Comparison of ENCODE assay signal across 25 cellular contexts in genomic region chr2:7621018-7621814, GRCh38.
DNase-seq lines count a peak whose midpoint lies in the region; ATAC-seq and TF ChIP-seq lines count a peak whose summit lies in the region.
"Had no signal": no experiment of that assay in that cellular context is flagged by ENCODE, and none has a peak within 500 bp of the region (broad histone marks: within the 10 kb centered on the region; RNA-seq: fewer than 3 reads in every experiment).

No MANE protein-coding gene starts in this region.

- H3K36me3 ChIP-seq in adipocyte (ENCODE audit: control insufficient read depth, insufficient read depth, low read length, severe bottlenecking) = no peaks in the 10 kb centered on the region
- H3K36me3 ChIP-seq in A673 (ENCODE audit: insufficient read depth, low read length, poor library complexity, severe bottlenecking) = no peaks in the 10 kb centered on the region
- H3K36me3 ChIP-seq: HAP-1, heart right ventricle, neutrophil, prostate gland, SJSA1 had no signal

- H3K27ac Mint-ChIP-seq in activated naive CD8-positive, alpha-beta T cell treated with anti-CD3 and anti-CD28 coated beads, Interleukin-2, amount 50 U/mL, for 24 hours = no peak overlapping the region
- no peak overlapping the region for H3K27ac Mint-ChIP-seq in activated naive CD8-positive, alpha-beta T cell treated with anti-CD3 and anti-CD28 coated beads for 36 hours
- H3K27ac Mint-ChIP-seq in stimulated activated naive B cell treated with anti-CD40 and anti-IgM and Interleukin-4, amounts not matched to agents 10 μg/mL and 1 μg/mL and 100 μg/mL, for 72 hours = no peak overlapping the region
- H3K27ac Mint-ChIP-seq: activated naive CD8-positive, alpha-beta T cell treated with anti-CD3 and anti-CD28 coated beads, Interleukin-2, amount 10 ng/mL, durations not matched to agents 7 days and 5 days; CD4-positive, CD25-positive, alpha-beta regulatory T cell; memory B cell; T-helper 1 cell treated with Interleukin-12 subunit alpha and Interleukin-12 subunit beta and Interleukin-4 antibody, amounts not matched to agents 30 μg/mL and 1 μg/mL, for 36 hours had no signal

- no peak for TF ChIP-seq CTCF in A673 (conservative IDR thresholded peaks at IDR 0.05; ENCODE audit: low read depth, low read length)

- no peaks in the 10 kb centered on the region for H3K27me3 Mint-ChIP-seq in activated naive CD8-positive, alpha-beta T cell treated with anti-CD3 and anti-CD28 coated beads, Interleukin-2, amount 50 U/mL, for 24 hours
- H3K27me3 Mint-ChIP-seq in activated naive CD8-positive, alpha-beta T cell treated with anti-CD3 and anti-CD28 coated beads for 36 hours = no peaks in the 10 kb centered on the region
- H3K27me3 Mint-ChIP-seq in stimulated activated naive B cell treated with anti-CD40 and anti-IgM and Interleukin-4, amounts not matched to agents 10 μg/mL and 1 μg/mL and 100 μg/mL, for 72 hours = peaks cover 5 to 8% of the 10 kb centered on the region in 2 donors
- H3K27me3 Mint-ChIP-seq: activated naive CD8-positive, alpha-beta T cell treated with anti-CD3 and anti-CD28 coated beads, Interleukin-2, amount 10 ng/mL, durations not matched to agents 7 days and 5 days had no signal

- no peak overlapping the region for H3K4me3 ChIP-seq in adipocyte (ENCODE audit: low read length)
- H3K4me3 ChIP-seq in A673 (ENCODE audit: low read depth, low read length, poor library complexity, severe bottlenecking) = no peak overlapping the region
- H3K4me3 ChIP-seq: HAP-1, heart right ventricle, prostate gland, SJSA1 had no signal

- H3K36me3 Mint-ChIP-seq in activated naive CD8-positive, alpha-beta T cell treated with anti-CD3 and anti-CD28 coated beads, Interleukin-2, amount 50 U/mL, for 24 hours (ENCODE audit: low read depth) = no peaks in the 10 kb centered on the region
- H3K36me3 Mint-ChIP-seq in activated naive CD8-positive, alpha-beta T cell treated with anti-CD3 and anti-CD28 coated beads for 36 hours = peaks cover 7% of the 10 kb centered on the region
- H3K36me3 Mint-ChIP-seq in stimulated activated naive B cell treated with anti-CD40 and anti-IgM and Interleukin-4, amounts not matched to agents 10 μg/mL and 1 μg/mL and 100 μg/mL, for 72 hours = no peaks in the 10 kb centered on the region
- H3K36me3 Mint-ChIP-seq: CD4-positive, CD25-positive, alpha-beta regulatory T cell; memory B cell had no signal

- H3K27me3 ChIP-seq in adipocyte (replicated peaks; ENCODE audit: control insufficient read depth, insufficient read depth, low read length) (no peaks in the 10 kb centered on the region), A673 (replicated peaks; ENCODE audit: insufficient read depth, low read depth, low read length, poor library complexity) (no peaks in the 10 kb centered on the region)
- H3K27me3 ChIP-seq: SJSA1 had no signal

- POLR2A ChIA-PET in A673 (lab: Charles Lee; ENCODE audit: low non-redundant PET) = no interaction called here

- H3K4me1 ChIP-seq in adipocyte (ENCODE audit: control insufficient read depth, insufficient read depth, low read length) (no peaks in the 10 kb centered on the region), A673 (ENCODE audit: insufficient read depth, low read length, poor library complexity, severe bottlenecking) (peaks cover 3% of the 10 kb centered on the region)
- H3K4me1 ChIP-seq: HAP-1, heart right ventricle, prostate gland, SJSA1 had no signal

- CTCF ChIA-PET in A673 (lab: Charles Lee) = no interaction called here

- no peak for DNase-seq in activated naive CD8-positive, alpha-beta T cell treated with anti-CD3 and anti-CD28 coated beads, Interleukin-2, amount 50 U/mL, for 24 hours
- DNase-seq in activated naive CD8-positive, alpha-beta T cell treated with anti-CD3 and anti-CD28 coated beads for 36 hours = no peak
- DNase-seq in HT1080 (ENCODE audit: low read depth) (peak; percentile 53), adipocyte (ENCODE audit: low read depth) (peak; percentile 17), Kasumi-1 (lab: John Stamatoyannopoulos, UW) (no peak), A673 (ENCODE audit: low spot score) (no peak), posterior vena cava (ENCODE audit: low spot score) (no peak)
- no peak for DNase-seq in stimulated activated naive B cell treated with anti-CD40 and anti-IgM and Interleukin-4, amounts not matched to agents 10 μg/mL and 1 μg/mL and 100 μg/mL, for 72 hours
- DNase-seq: activated CD4-positive, alpha-beta T cell treated with anti-CD3 and anti-CD28 coated beads for 4 hours; activated naive CD8-positive, alpha-beta T cell treated with anti-CD3 and anti-CD28 coated beads, Interleukin-2, amount 10 ng/mL, durations not matched to agents 7 days and 5 days; CD4-positive, CD25-positive, alpha-beta regulatory T cell; DMS153; heart right ventricle; left cardiac atrium; NCI-H1092; NCI-H187 treated with DMSO at 0.1 percent for 48 hours; NCI-H345; NCI-H82; trophoblast cell had no signal

- intact Hi-C loops in A673 (cut with micrococcal nuclease; ENCODE audit: unreplicated experiment) (no loop called here), posterior vena cava (cut with DNase I) (no loop called here)

- no TSS peak for BruUV-seq in A673 (replicated peaks; lab: Mats Ljungman, UMichigan)

- no peak overlapping the region for H3K27ac ChIP-seq in A673 (ENCODE audit: low read depth, low read length, poor library complexity, severe bottlenecking)
- H3K27ac ChIP-seq: heart right ventricle, neutrophil, prostate gland, SJSA1 had no signal

- peaks cover 13% of the 10 kb centered on the region for H3K9me3 Mint-ChIP-seq in activated naive CD8-positive, alpha-beta T cell treated with anti-CD3 and anti-CD28 coated beads, Interleukin-2, amount 50 U/mL, for 24 hours
- H3K9me3 Mint-ChIP-seq in activated naive CD8-positive, alpha-beta T cell treated with anti-CD3 and anti-CD28 coated beads for 36 hours = peaks cover 8% of the 10 kb centered on the region
- peaks cover 0 to 4% of the 10 kb centered on the region in 2 donors for H3K9me3 Mint-ChIP-seq in stimulated activated naive B cell treated with anti-CD40 and anti-IgM and Interleukin-4, amounts not matched to agents 10 μg/mL and 1 μg/mL and 100 μg/mL, for 72 hours

- peaks cover 26% of the 10 kb centered on the region for H3K4me1 Mint-ChIP-seq in activated naive CD8-positive, alpha-beta T cell treated with anti-CD3 and anti-CD28 coated beads, Interleukin-2, amount 50 U/mL, for 24 hours
- H3K4me1 Mint-ChIP-seq in activated naive CD8-positive, alpha-beta T cell treated with anti-CD3 and anti-CD28 coated beads for 36 hours = peaks cover 15% of the 10 kb centered on the region
- peaks cover 15 to 16% of the 10 kb centered on the region in 2 donors for H3K4me1 Mint-ChIP-seq in stimulated activated naive B cell treated with anti-CD40 and anti-IgM and Interleukin-4, amounts not matched to agents 10 μg/mL and 1 μg/mL and 100 μg/mL, for 72 hours
- H3K4me1 Mint-ChIP-seq: CD4-positive, CD25-positive, alpha-beta regulatory T cell; memory B cell had no signal

- H3K4me3 Mint-ChIP-seq in activated naive CD8-positive, alpha-beta T cell treated with anti-CD3 and anti-CD28 coated beads, Interleukin-2, amount 50 U/mL, for 24 hours = no peak overlapping the region
- no peak overlapping the region for H3K4me3 Mint-ChIP-seq in activated naive CD8-positive, alpha-beta T cell treated with anti-CD3 and anti-CD28 coated beads for 36 hours
- H3K4me3 Mint-ChIP-seq in stimulated activated naive B cell treated with anti-CD40 and anti-IgM and Interleukin-4, amounts not matched to agents 10 μg/mL and 1 μg/mL and 100 μg/mL, for 72 hours = no peak overlapping the region
- H3K4me3 Mint-ChIP-seq: activated naive CD8-positive, alpha-beta T cell treated with anti-CD3 and anti-CD28 coated beads, Interleukin-2, amount 10 ng/mL, durations not matched to agents 7 days and 5 days; CD4-positive, CD25-positive, alpha-beta regulatory T cell; memory B cell; T-helper 1 cell treated with Interleukin-12 subunit alpha and Interleukin-12 subunit beta and Interleukin-4 antibody, amounts not matched to agents 30 μg/mL and 1 μg/mL, for 36 hours had no signal

- peak; percentile 43 for ATAC-seq in activated naive CD8-positive, alpha-beta T cell treated with anti-CD3 and anti-CD28 coated beads, Interleukin-2, amount 50 U/mL, for 24 hours
- ATAC-seq in stimulated activated naive B cell treated with anti-CD40 and anti-IgM and Interleukin-4, amounts not matched to agents 10 μg/mL and 1 μg/mL and 100 μg/mL, for 72 hours (replicated peaks) = peak; percentile 48 to 61
- ATAC-seq: heart right ventricle, left cardiac atrium had no signal

- H3K9ac ChIP-seq in adipocyte (ENCODE audit: low read length) = no peak overlapping the region

- H3K9me3 ChIP-seq in adipocyte (ENCODE audit: control insufficient read depth, low read length) (no peaks in the 10 kb centered on the region), A673 (ENCODE audit: low read depth, low read length, poor library complexity, severe bottlenecking) (no peaks in the 10 kb centered on the region)
- H3K9me3 ChIP-seq: HAP-1, heart right ventricle, neutrophil, prostate gland, SJSA1 had no signal

Comparison
In these comparisons a context has a peak if more than half of its experiments do, and no peak if none do; other contexts are left out.
1. DNase-seq: peak in HT1080 (single experiment) and adipocyte (single experiment); none in activated naive CD8-positive, alpha-beta T cell treated with anti-CD3 and anti-CD28 coated beads, Interleukin-2, amount 50 U/mL, for 24 hours (single experiment), activated naive CD8-positive, alpha-beta T cell treated with anti-CD3 and anti-CD28 coated beads for 36 hours (single experiment), stimulated activated naive B cell treated with anti-CD40 and anti-IgM and Interleukin-4, amounts not matched to agents 10 μg/mL and 1 μg/mL and 100 μg/mL, for 72 hours (single experiment), Kasumi-1 (0 of 2), A673 (single experiment) and posterior vena cava (single experiment).